Comparison of ENCODE assay signal across 1 cellular context in genomic region chr2:207767461-207768167, GRCh38.
TF ChIP-seq lines count a peak whose summit lies in the region.

No MANE protein-coding gene starts in this region.

TF ChIP-seq in HepG2, 621 proteins besides CTCF, POLR2A, EP300 and RAD21 (continued from another document and continues in another):
- TF ChIP-seq FOXP4 (CRISPR knock-in tag; IDR thresholded peaks at IDR 0.05) = no peak; the same call in 1 of the 2 replicates
- TF ChIP-seq ZKSCAN1 (IDR thresholded peaks at IDR 0.05; ENCODE audit: low read length) = no peak
- TF ChIP-seq RARA (CRISPR knock-in tag; IDR thresholded peaks at IDR 0.05) = peak; percentile 33; the same call in 1 of the 2 replicates
- 0 out of 2 replicates have a peak, but pooled peaks have one; percentile 47 for TF ChIP-seq KLF15 (CRISPR knock-in tag; IDR thresholded peaks at IDR 0.05; ENCODE audit: borderline replicate concordance)
- TF ChIP-seq REST (IDR thresholded peaks at IDR 0.05; ENCODE audit: borderline replicate concordance in 1 of 2, low read depth in 1 of 2, low read length in 2 of 2) = no peak
- TF ChIP-seq ZBTB42 (CRISPR knock-in tag; IDR thresholded peaks at IDR 0.05) = peak; percentile 87
- TF ChIP-seq ZNF784 (CRISPR knock-in tag; IDR thresholded peaks at IDR 0.05; ENCODE audit: borderline replicate concordance) = peak; percentile 73; the same call in 1 of the 2 replicates
- peak; percentile 73 for TF ChIP-seq FOSL2 (CRISPR knock-in tag; IDR thresholded peaks at IDR 0.05)
- TF ChIP-seq ZBTB34 (CRISPR knock-in tag; IDR thresholded peaks at IDR 0.05) = no peak
- no peak for TF ChIP-seq NFATC3 (CRISPR knock-in tag; IDR thresholded peaks at IDR 0.05)
- TF ChIP-seq ZNF615 (CRISPR knock-in tag; IDR thresholded peaks at IDR 0.05; ENCODE audit: borderline replicate concordance) = no peak
- TF ChIP-seq MTA3 (CRISPR knock-in tag; IDR thresholded peaks at IDR 0.05) = no peak
- TF ChIP-seq ZNF224 (CRISPR knock-in tag; IDR thresholded peaks at IDR 0.05) = no peak
- no peak for TF ChIP-seq ZNF652 (CRISPR knock-in tag; IDR thresholded peaks at IDR 0.05; ENCODE audit: borderline replicate concordance, low read depth)
- no peak for TF ChIP-seq THYN1 (CRISPR knock-in tag; IDR thresholded peaks at IDR 0.05; ENCODE audit: borderline replicate concordance, low read depth)
- TF ChIP-seq TFAP4 (IDR thresholded peaks at IDR 0.05; ENCODE audit: borderline replicate concordance, low read depth) = no peak
- TF ChIP-seq FOXJ3 (CRISPR knock-in tag; IDR thresholded peaks at IDR 0.05; ENCODE audit: borderline replicate concordance) = no peak
- no peak for TF ChIP-seq ZNF333 (CRISPR knock-in tag; IDR thresholded peaks at IDR 0.05; ENCODE audit: borderline replicate concordance)
- TF ChIP-seq PCBP2 (optimal IDR thresholded peaks at IDR 0.05; ENCODE audit: low read depth, low read length, poor library complexity, severe bottlenecking) = no peak
- TF ChIP-seq RARG (CRISPR knock-in tag; IDR thresholded peaks at IDR 0.05; ENCODE audit: low read depth) = no peak
- no peak for TF ChIP-seq KAT2B (IDR thresholded peaks at IDR 0.05; ENCODE audit: borderline replicate concordance, low read depth, low read length)
- no peak for TF ChIP-seq YEATS2 (CRISPR knock-in tag; IDR thresholded peaks at IDR 0.05; ENCODE audit: borderline replicate concordance)
- no peak; the same call in 1 of the 2 replicates for TF ChIP-seq GFI1 (CRISPR knock-in tag; IDR thresholded peaks at IDR 0.05; ENCODE audit: borderline replicate concordance)
- TF ChIP-seq RFXAP (CRISPR knock-in tag; IDR thresholded peaks at IDR 0.05; ENCODE audit: borderline replicate concordance) = no peak; the same call in 1 of the 2 replicates
- no peak for TF ChIP-seq EZH2 (conservative IDR thresholded peaks at IDR 0.05; ENCODE audit: low read depth, low read length)
- TF ChIP-seq ZNF761 (CRISPR knock-in tag; conservative IDR thresholded peaks at IDR 0.05) = no peak
- no peak for TF ChIP-seq NFYC (CRISPR knock-in tag; IDR thresholded peaks at IDR 0.05)
- TF ChIP-seq STAT5B (CRISPR knock-in tag; IDR thresholded peaks at IDR 0.05) = no peak
- TF ChIP-seq TIGD3 (CRISPR knock-in tag; IDR thresholded peaks at IDR 0.05; ENCODE audit: borderline replicate concordance) = no peak
- TF ChIP-seq ZNF142 (CRISPR knock-in tag; IDR thresholded peaks at IDR 0.05) = no peak
- TF ChIP-seq RBM22 (optimal IDR thresholded peaks at IDR 0.05; ENCODE audit: low read length) = no peak
- TF ChIP-seq NR2F6 (IDR thresholded peaks at IDR 0.05) = no peak
- TF ChIP-seq NR2F6 (CRISPR knock-in tag; IDR thresholded peaks at IDR 0.05) = peak; percentile 57; the same call in 1 of the 2 replicates
- no peak; the same call in 1 of the 2 replicates for TF ChIP-seq CBX5 (CRISPR knock-in tag; IDR thresholded peaks at IDR 0.05; ENCODE audit: borderline replicate concordance)
- TF ChIP-seq ZNF713 (CRISPR knock-in tag; IDR thresholded peaks at IDR 0.05) = no peak
- no peak for TF ChIP-seq IRF9 (CRISPR knock-in tag; IDR thresholded peaks at IDR 0.05; ENCODE audit: borderline replicate concordance)
- TF ChIP-seq FOXO1 (CRISPR knock-in tag; IDR thresholded peaks at IDR 0.05) = peak; percentile 75
- TF ChIP-seq XBP1 (CRISPR knock-in tag; IDR thresholded peaks at IDR 0.05) = no peak
- no peak for TF ChIP-seq TMF1 (CRISPR knock-in tag; IDR thresholded peaks at IDR 0.05; ENCODE audit: low read depth)
- TF ChIP-seq HMGXB3 (CRISPR knock-in tag; IDR thresholded peaks at IDR 0.05; ENCODE audit: borderline replicate concordance) = no peak
